In genomic region chr3:45608296-45608695, GRCh38 we compare ENCODE assay signal across 15 cellular contexts. TPM values are rescaled to one million over a fixed set of nuclear protein-coding genes. Genes with fewer than 3 reads are reported as not detected.
DNase-seq lines count a peak whose midpoint lies in the region; ATAC-seq and TF ChIP-seq lines count a peak whose summit lies in the region.
"Had no signal": no experiment of that assay in that cellular context is flagged by ENCODE, and none has a peak within 500 bp of the region (broad histone marks: within the 10 kb centered on the region; RNA-seq: fewer than 3 reads in every experiment).

No MANE protein-coding gene starts in this region.

- no peak for ATAC-seq in activated CD8-positive, alpha-beta T cell treated with anti-CD3 and anti-CD28 coated beads for 36 hours
- ATAC-seq in activated CD8-positive, alpha-beta T cell treated with anti-CD3 and anti-CD28 coated beads, Interleukin-2, amount 10 ng/mL, durations not matched to agents 7 days and 5 days: no peak
- ATAC-seq in upper lobe of right lung (no peak), GM19351 (IDR thresholded peaks at IDR 0.05; ENCODE audit: unreplicated experiment) (no peak)
- no peak for ATAC-seq in stimulated activated naive CD8-positive, alpha-beta T cell treated with anti-CD3 and anti-CD28 coated beads, Interleukin-15, Interleukin-2, amounts not matched to agents 100 U/mL and 50 U/mL, for 24 hours
- ATAC-seq: stimulated activated naive B cell treated with anti-CD40 and anti-IgM and Interleukin-4, amounts not matched to agents 10 μg/mL and 1 μg/mL and 100 μg/mL, for 72 hours had no signal

- peak overlapping the region; percentile 5 for H3K27ac Mint-ChIP-seq in activated CD8-positive, alpha-beta T cell treated with anti-CD3 and anti-CD28 coated beads for 36 hours
- H3K27ac Mint-ChIP-seq in activated CD8-positive, alpha-beta T cell treated with anti-CD3 and anti-CD28 coated beads, Interleukin-2, amount 10 ng/mL, durations not matched to agents 7 days and 5 days: no peak overlapping the region
- H3K27ac Mint-ChIP-seq in nephron progenitor cell: peak overlapping the region; percentile 92
- H3K27ac Mint-ChIP-seq: stimulated activated naive B cell treated with anti-CD40 and anti-IgM and Interleukin-4, amounts not matched to agents 10 μg/mL and 1 μg/mL and 100 μg/mL, for 72 hours had no signal

- no peak for TF ChIP-seq CTCF in activated CD8-positive, alpha-beta T cell treated with anti-CD3 and anti-CD28 coated beads for 36 hours (IDR thresholded peaks at IDR 0.05)
- TF ChIP-seq CTCF in coronary artery (IDR thresholded peaks at IDR 0.05): no peak
- TF ChIP-seq CTCF in nephron progenitor cell (IDR thresholded peaks at IDR 0.05): no peak
- TF ChIP-seq CTCF in upper lobe of right lung (IDR thresholded peaks at IDR 0.05): no peak

- in situ Hi-C loops in G401 (cut with HindIII; ENCODE audit: low sequenced_read_pairs): no loop called here

- peaks cover 74% of the 10 kb centered on the region for H3K4me1 ChIP-seq in upper lobe of right lung

- intact Hi-C loops in activated CD8-positive, alpha-beta T cell treated with anti-CD3 and anti-CD28 coated beads for 36 hours (cut with micrococcal nuclease): no loop called here
- intact Hi-C loops in upper lobe of right lung (cut with DNase I): no loop called here

- H3K36me3 ChIP-seq in upper lobe of right lung: peaks cover 34% of the 10 kb centered on the region
- H3K36me3 ChIP-seq: prostate gland had no signal

- no peak for DNase-seq in activated CD8-positive, alpha-beta T cell treated with anti-CD3 and anti-CD28 coated beads for 36 hours
- no peak for DNase-seq in activated CD8-positive, alpha-beta T cell treated with anti-CD3 and anti-CD28 coated beads, Interleukin-2, amount 10 ng/mL, durations not matched to agents 7 days and 5 days
- DNase-seq in coronary artery (ENCODE audit: low spot score) (no peak), nephron progenitor cell (no peak), upper lobe of right lung (no peak), G401 (ENCODE audit: low spot score) (no peak)
- DNase-seq in stimulated activated naive CD8-positive, alpha-beta T cell treated with anti-CD3 and anti-CD28 coated beads, Interleukin-15, Interleukin-2, amounts not matched to agents 100 U/mL and 50 U/mL, for 24 hours: no peak
- DNase-seq: activated CD4-positive, alpha-beta T cell treated with anti-CD3 and anti-CD28 coated beads for 4 hours; activated T-cell treated with anti-CD3 and anti-CD28 coated beads, Interleukin-2, amount 50 U/mL, for 4 hours; NCI-H1048; NCI-H2227 treated with DMSO at 0.1 percent for 48 hours; stimulated activated CD4-positive, alpha-beta T cell treated with anti-CD3 and anti-CD28 coated beads, Interleukin-4, amount 100 ng/mL, for 4 hours; stimulated activated naive B cell treated with anti-CD40 and anti-IgM and Interleukin-4, amounts not matched to agents 10 μg/mL and 1 μg/mL and 100 μg/mL, for 72 hours had no signal

- H3K9me3 ChIP-seq in upper lobe of right lung: no peaks in the 10 kb centered on the region
- H3K9me3 ChIP-seq: prostate gland had no signal

- peak overlapping the region; percentile 6 for H3K4me3 ChIP-seq in coronary artery
- no peak overlapping the region for H3K4me3 ChIP-seq in upper lobe of right lung
- H3K4me3 ChIP-seq: prostate gland had no signal

- H3K4me3 Mint-ChIP-seq in activated CD8-positive, alpha-beta T cell treated with anti-CD3 and anti-CD28 coated beads for 36 hours: no peak overlapping the region
- no peak overlapping the region for H3K4me3 Mint-ChIP-seq in activated CD8-positive, alpha-beta T cell treated with anti-CD3 and anti-CD28 coated beads, Interleukin-2, amount 10 ng/mL, durations not matched to agents 7 days and 5 days
- no peak overlapping the region for H3K4me3 Mint-ChIP-seq in nephron progenitor cell
- H3K4me3 Mint-ChIP-seq: activated T-cell treated with anti-CD3 and anti-CD28 coated beads, Interleukin-2, amount 50 U/mL, for 4 hours; stimulated activated naive B cell treated with anti-CD40 and anti-IgM and Interleukin-4, amounts not matched to agents 10 μg/mL and 1 μg/mL and 100 μg/mL, for 72 hours had no signal

- POLR2A ChIA-PET in activated CD8-positive, alpha-beta T cell treated with anti-CD3 and anti-CD28 coated beads for 36 hours (lab: Charles Lee): interaction anchor here (0.7 kb wide), 1 partner anchor 321 kb away, joined by 3 read pairs; no protein-coding TSS in a partner anchor
- POLR2A ChIA-PET in activated CD8-positive, alpha-beta T cell treated with anti-CD3 and anti-CD28 coated beads, Interleukin-2, amount 10 ng/mL, durations not matched to agents 7 days and 5 days (lab: Charles Lee): no interaction called here

- CTCF ChIA-PET in activated CD8-positive, alpha-beta T cell treated with anti-CD3 and anti-CD28 coated beads for 36 hours (lab: Charles Lee): interaction anchor here (1.2 to 1.6 kb wide), 2 partner anchors 11 to 52 kb away, joined by 4 to 7 read pairs; no protein-coding TSS in a partner anchor
- CTCF ChIA-PET in activated CD8-positive, alpha-beta T cell treated with anti-CD3 and anti-CD28 coated beads, Interleukin-2, amount 10 ng/mL, durations not matched to agents 7 days and 5 days (lab: Charles Lee): interaction anchor here (1.2 to 1.4 kb wide), 2 partner anchors 23 to 48 kb away, joined by 3 to 4 read pairs; no protein-coding TSS in a partner anchor

- H3K27ac ChIP-seq in coronary artery (peak overlapping the region; percentile 85 to 86), upper lobe of right lung (peak overlapping the region; percentile 7)

- H3K36me3 Mint-ChIP-seq in activated CD8-positive, alpha-beta T cell treated with anti-CD3 and anti-CD28 coated beads for 36 hours (ENCODE audit: low read depth): peaks cover 19% of the 10 kb centered on the region
- peaks cover 36% of the 10 kb centered on the region for H3K36me3 Mint-ChIP-seq in activated CD8-positive, alpha-beta T cell treated with anti-CD3 and anti-CD28 coated beads, Interleukin-2, amount 10 ng/mL, durations not matched to agents 7 days and 5 days (ENCODE audit: low read depth)
- H3K36me3 Mint-ChIP-seq in nephron progenitor cell (ENCODE audit: low read depth): peaks cover 9% of the 10 kb centered on the region

- no peaks in the 10 kb centered on the region for H3K9me3 Mint-ChIP-seq in activated CD8-positive, alpha-beta T cell treated with anti-CD3 and anti-CD28 coated beads for 36 hours
- no peaks in the 10 kb centered on the region for H3K9me3 Mint-ChIP-seq in activated CD8-positive, alpha-beta T cell treated with anti-CD3 and anti-CD28 coated beads, Interleukin-2, amount 10 ng/mL, durations not matched to agents 7 days and 5 days (ENCODE audit: insufficient read depth)
- no peaks in the 10 kb centered on the region for H3K9me3 Mint-ChIP-seq in nephron progenitor cell
- H3K9me3 Mint-ChIP-seq: activated T-cell treated with anti-CD3 and anti-CD28 coated beads, Interleukin-2, amount 50 U/mL, for 4 hours; stimulated activated naive B cell treated with anti-CD40 and anti-IgM and Interleukin-4, amounts not matched to agents 10 μg/mL and 1 μg/mL and 100 μg/mL, for 72 hours had no signal

- no peaks in the 10 kb centered on the region for H3K27me3 ChIP-seq in upper lobe of right lung

- peaks cover 28% of the 10 kb centered on the region for H3K4me1 Mint-ChIP-seq in activated CD8-positive, alpha-beta T cell treated with anti-CD3 and anti-CD28 coated beads for 36 hours (ENCODE audit: low read depth)
- peaks cover 27% of the 10 kb centered on the region for H3K4me1 Mint-ChIP-seq in activated CD8-positive, alpha-beta T cell treated with anti-CD3 and anti-CD28 coated beads, Interleukin-2, amount 10 ng/mL, durations not matched to agents 7 days and 5 days (ENCODE audit: low read depth)
- H3K4me1 Mint-ChIP-seq in nephron progenitor cell: peaks cover 16% of the 10 kb centered on the region

- no peaks in the 10 kb centered on the region for H3K27me3 Mint-ChIP-seq in activated CD8-positive, alpha-beta T cell treated with anti-CD3 and anti-CD28 coated beads for 36 hours
- no peaks in the 10 kb centered on the region for H3K27me3 Mint-ChIP-seq in activated CD8-positive, alpha-beta T cell treated with anti-CD3 and anti-CD28 coated beads, Interleukin-2, amount 10 ng/mL, durations not matched to agents 7 days and 5 days (ENCODE audit: low read depth)
- no peaks in the 10 kb centered on the region for H3K27me3 Mint-ChIP-seq in nephron progenitor cell (ENCODE audit: low read depth, poor library complexity)
- H3K27me3 Mint-ChIP-seq: stimulated activated naive B cell treated with anti-CD40 and anti-IgM and Interleukin-4, amounts not matched to agents 10 μg/mL and 1 μg/mL and 100 μg/mL, for 72 hours had no signal

RNA-seq across cellular contexts. Expression of gene LIMD1, which starts 13.7 kb away (rescaled TPM):
- 10 to 100 TPM; 34.5 to 36.5 TPM for total RNA-seq in activated CD8-positive, alpha-beta T cell treated with anti-CD3 and anti-CD28 coated beads for 36 hours
- 10 to 100 TPM; 48.4 to 49.4 TPM for total RNA-seq in activated CD8-positive, alpha-beta T cell treated with anti-CD3 and anti-CD28 coated beads, Interleukin-2, amount 10 ng/mL, durations not matched to agents 7 days and 5 days
- 103 TPM for total RNA-seq in upper lobe of right lung
- 10.0 and 23.0 TPM in 2 replicates for total RNA-seq in G401 (2014; rRNA removed; shearing (Covaris generic))
